ENCODE assay signal across 31 cellular contexts in the genomic region with DNA sequence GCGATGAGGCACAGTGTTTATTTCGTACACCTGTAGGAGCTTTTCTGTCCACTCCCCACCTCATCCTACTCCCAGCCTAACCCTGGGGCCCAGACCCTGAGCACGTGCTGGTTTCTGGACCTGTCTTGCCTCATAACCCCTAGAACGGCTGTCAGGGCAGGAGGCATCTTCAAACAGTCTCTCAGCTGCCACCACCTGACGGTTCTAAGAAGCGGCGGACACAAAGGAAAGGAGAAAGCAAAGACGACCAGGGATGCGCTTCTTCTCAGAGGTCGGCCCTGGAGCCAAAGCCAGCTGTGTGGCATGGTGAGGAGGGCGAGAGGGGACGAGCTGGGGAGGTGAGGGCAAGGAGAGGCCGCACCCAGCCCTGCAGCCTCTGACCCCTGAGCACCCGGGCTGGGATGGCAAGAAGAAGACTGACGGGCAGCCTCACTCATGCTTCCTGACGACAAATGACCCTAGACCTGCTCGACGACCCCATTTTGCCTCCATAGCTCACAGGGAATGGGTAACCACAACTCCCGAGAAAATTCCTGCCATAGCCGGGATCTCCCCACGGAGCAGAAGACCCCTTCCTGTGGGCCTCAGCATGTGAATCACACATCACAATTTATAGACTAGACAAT.
A peak's percentile ranks its signal among the peaks of the same experiment; 100 is the strongest.
DNase-seq lines count a peak whose midpoint lies in the region; TF ChIP-seq lines count a peak whose summit lies in the region.
"Had no signal": no experiment of that assay in that cellular context is flagged by ENCODE, and none has a peak within 500 bp of the region (broad histone marks: within the 10 kb centered on the region; RNA-seq: fewer than 3 reads in every experiment).

No MANE protein-coding gene starts in this region.

- no peak overlapping the region for H3K4me2 ChIP-seq in OCI-LY7 (ENCODE audit: low read length)
- H3K4me2 ChIP-seq in MM.1S (ENCODE audit: low read depth, low read length) = no peak overlapping the region
- H3K4me2 ChIP-seq: smooth muscle cell had no signal

- H2AFZ ChIP-seq in OCI-LY7 (ENCODE audit: low read length) = no peak overlapping the region
- no peak overlapping the region for H2AFZ ChIP-seq in MM.1S (ENCODE audit: low read length)

- H3K36me3 ChIP-seq in OCI-LY7 (ENCODE audit: insufficient read depth, low read length) (peaks cover 3% of the 10 kb centered on the region; the same call in 1 of the 2 replicates), esophagus muscularis mucosa (peaks cover 0 to 32% (median 3%) of the 10 kb centered on the region in 4 donors), MM.1S (replicated peaks; ENCODE audit: insufficient read depth, low read length) (no peaks in the 10 kb centered on the region)
- H3K36me3 ChIP-seq: ovary, WERI-Rb-1 had no signal

- H3K9me3 Mint-ChIP-seq in osteocyte (ENCODE audit: unreplicated experiment) = no peaks in the 10 kb centered on the region
- H3K9me3 Mint-ChIP-seq: activated CD4-positive, alpha-beta T cell treated with anti-CD3 and anti-CD28 coated beads, Interleukin-2, amount 10 ng/mL, durations not matched to agents 24 days and 14 days; activated T-cell treated with anti-CD3 and anti-CD28 coated beads, Interleukin-2, amount 50 U/mL, for 4 hours; CD8-positive, alpha-beta memory T cell; dendritic cell treated with granulocyte-macrophage colony-stimulating factor and Interleukin-4, amounts not matched to agents 40 ng/mL and 50 ng/mL, for 4 days; natural killer cell had no signal

- no peaks in the 10 kb centered on the region for H3K4me1 ChIP-seq in OCI-LY7 (ENCODE audit: insufficient read depth, low read length, poor library complexity, severe bottlenecking)
- H3K4me1 ChIP-seq in esophagus muscularis mucosa = no peaks in the 10 kb centered on the region
- no peaks in the 10 kb centered on the region for H3K4me1 ChIP-seq in MM.1S (ENCODE audit: low read length)
- H3K4me1 ChIP-seq: BE2C, esophagus squamous epithelium, foreskin keratinocyte, SJSA1 had no signal

- peaks cover 4% of the 10 kb centered on the region for H3K36me3 Mint-ChIP-seq in osteocyte (ENCODE audit: unreplicated experiment)
- H3K36me3 Mint-ChIP-seq: natural killer cell had no signal

- no peak overlapping the region for H3K27ac Mint-ChIP-seq in osteocyte (ENCODE audit: unreplicated experiment)
- H3K27ac Mint-ChIP-seq: activated CD4-positive, alpha-beta T cell treated with anti-CD3 and anti-CD28 coated beads, Interleukin-2, amount 10 ng/mL, durations not matched to agents 24 days and 14 days; CD8-positive, alpha-beta memory T cell; dendritic cell treated with granulocyte-macrophage colony-stimulating factor and Interleukin-4, amounts not matched to agents 40 ng/mL and 50 ng/mL, for 4 days; natural killer cell had no signal

- BruUV-seq in OCI-LY7 (replicated peaks; lab: Mats Ljungman, UMichigan) = no TSS peak

- H3K27ac ChIP-seq in OCI-LY7 (ENCODE audit: low read depth, low read length, poor library complexity, severe bottlenecking) (no peak overlapping the region), esophagus muscularis mucosa (replicated peaks in 1 of 4) (no peak overlapping the region), MM.1S (ENCODE audit: low read length) (no peak overlapping the region)
- H3K27ac ChIP-seq: esophagus squamous epithelium, foreskin keratinocyte, heart left ventricle, ovary, SJSA1, WERI-Rb-1 had no signal

- H3K79me2 ChIP-seq in OCI-LY7 (ENCODE audit: insufficient read depth, low read depth, low read length) (no peaks in the 10 kb centered on the region), MM.1S (ENCODE audit: low read length) (no peaks in the 10 kb centered on the region)

- WGBS in esophagus muscularis mucosa = 79% methylated on average over 18 of the region's 21 CpGs

- H4K20me1 ChIP-seq in OCI-LY7 (ENCODE audit: insufficient read depth, low read length) (no peaks in the 10 kb centered on the region), MM.1S (ENCODE audit: insufficient read depth, low read length) (no peaks in the 10 kb centered on the region)

- H3K4me3 ChIP-seq in OCI-LY7 (ENCODE audit: low read depth, low read length, poor library complexity, severe bottlenecking) = no peak overlapping the region
- no peak overlapping the region for H3K4me3 ChIP-seq in esophagus muscularis mucosa
- H3K4me3 ChIP-seq in MM.1S (ENCODE audit: low read length) = no peak overlapping the region
- H3K4me3 ChIP-seq: esophagus squamous epithelium, heart left ventricle, lung, ovary, SJSA1, smooth muscle cell had no signal

- TF ChIP-seq EP300 in esophagus muscularis mucosa (IDR thresholded peaks at IDR 0.05) = no peak

- no peak overlapping the region for H3K4me3 Mint-ChIP-seq in osteocyte (ENCODE audit: unreplicated experiment)
- H3K4me3 Mint-ChIP-seq: activated CD4-positive, alpha-beta T cell treated with anti-CD3 and anti-CD28 coated beads, Interleukin-2, amount 10 ng/mL, durations not matched to agents 24 days and 14 days; activated T-cell treated with anti-CD3 and anti-CD28 coated beads, Interleukin-2, amount 50 U/mL, for 4 hours; dendritic cell treated with granulocyte-macrophage colony-stimulating factor and Interleukin-4, amounts not matched to agents 40 ng/mL and 50 ng/mL, for 4 days; natural killer cell had no signal

- no peak for TF ChIP-seq POLR2A in esophagus muscularis mucosa (IDR thresholded peaks at IDR 0.05; ENCODE audit: low read depth)

- DNase-seq in EH (ENCODE audit: low read depth) (peak; percentile 14), OCI-LY7 (ENCODE audit: low spot score) (peak; percentile 5), esophagus muscularis mucosa (ENCODE audit: extremely low spot score) (peak; percentile 55), osteocyte (ENCODE audit: extremely low spot score, unreplicated experiment) (peak; percentile 78), AG08395 (ENCODE audit: low spot score) (no peak), OCI-M1 (lab: John Stamatoyannopoulos, UW) (no peak), MM.1S (no peak), EL (no peak)
- DNase-seq: activated CD4-positive, alpha-beta T cell treated with anti-CD3 and anti-CD28 coated beads, Interleukin-2, amount 10 ng/mL, durations not matched to agents 24 days and 14 days; activated gamma-delta T cell; activated T-cell treated with anti-CD3 and anti-CD28 coated beads, Interleukin-2, amount 50 U/mL, for 4 hours; BE2C; CD8-positive, alpha-beta memory T cell; central memory CD4-positive, alpha-beta T cell; esophagus squamous epithelium; foreskin keratinocyte; heart left ventricle; Karpas-422; kidney glomerular epithelial cell; natural killer cell; NCI-H1417 treated with DMSO at 0.1 percent for 48 hours; NCI-H2029 treated with DMSO at 0.1 percent for 48 hours; ovary; stimulated activated CD4-positive, alpha-beta T cell treated with anti-CD3 and anti-CD28 coated beads, Interleukin-1b, Interleukin-23, amount 100 ng/mL, for 48 hours; stimulated activated naive CD8-positive, alpha-beta T cell treated with anti-CD3 and anti-CD28 coated beads, Interleukin-15, Interleukin-2, amounts not matched to agents 100 U/mL and 50 U/mL, for 24 hours; T1000; WERI-Rb-1 had no signal

- intact Hi-C loops in OCI-LY7 (cut with micrococcal nuclease; ENCODE audit: unreplicated experiment) (no loop called here), esophagus muscularis mucosa (cut with DNase I) (no loop called here)

- no peaks in the 10 kb centered on the region for H3K27me3 ChIP-seq in esophagus muscularis mucosa
- no peaks in the 10 kb centered on the region for H3K27me3 ChIP-seq in MM.1S (replicated peaks; ENCODE audit: insufficient read depth, low read length)
- H3K27me3 ChIP-seq: BE2C, esophagus squamous epithelium, foreskin keratinocyte, heart left ventricle, ovary, SJSA1 had no signal

- H3K9me2 ChIP-seq in OCI-LY7 (ENCODE audit: insufficient read depth, low read length) = no peaks in the 10 kb centered on the region
- H3K9me2 ChIP-seq in MM.1S (replicated peaks; ENCODE audit: insufficient read depth, low read length) = no peaks in the 10 kb centered on the region

- POLR2A ChIA-PET in OCI-LY7 (lab: Charles Lee) = no interaction called here

- H3K27me3 Mint-ChIP-seq in osteocyte (ENCODE audit: unreplicated experiment) = no peaks in the 10 kb centered on the region
- H3K27me3 Mint-ChIP-seq: activated CD4-positive, alpha-beta T cell treated with anti-CD3 and anti-CD28 coated beads, Interleukin-2, amount 10 ng/mL, durations not matched to agents 24 days and 14 days; CD8-positive, alpha-beta memory T cell; dendritic cell treated with granulocyte-macrophage colony-stimulating factor and Interleukin-4, amounts not matched to agents 40 ng/mL and 50 ng/mL, for 4 days had no signal

- H3K9me3 ChIP-seq in OCI-LY7 (ENCODE audit: low read length) (no peaks in the 10 kb centered on the region), esophagus muscularis mucosa (no peaks in the 10 kb centered on the region), MM.1S (replicated peaks; ENCODE audit: insufficient read depth, low read length) (no peaks in the 10 kb centered on the region)
- H3K9me3 ChIP-seq: BE2C, esophagus squamous epithelium, heart left ventricle, ovary, SJSA1 had no signal

- no peaks in the 10 kb centered on the region for H3K4me1 Mint-ChIP-seq in osteocyte (ENCODE audit: unreplicated experiment)
- H3K4me1 Mint-ChIP-seq: activated CD4-positive, alpha-beta T cell treated with anti-CD3 and anti-CD28 coated beads, Interleukin-2, amount 10 ng/mL, durations not matched to agents 24 days and 14 days; CD8-positive, alpha-beta memory T cell; natural killer cell had no signal

- no peak overlapping the region for H3K9ac ChIP-seq in MM.1S (ENCODE audit: low read length)

- CTCF ChIA-PET in OCI-LY7 (lab: Charles Lee; ENCODE audit: unreplicated experiment) = no interaction called here

- no peaks in the 10 kb centered on the region for H3F3A ChIP-seq in MM.1S (ENCODE audit: insufficient read depth, low read length)

- TF ChIP-seq CTCF in OCI-LY7 (conservative IDR thresholded peaks at IDR 0.05; ENCODE audit: low read length) (no peak), esophagus muscularis mucosa (IDR thresholded peaks at IDR 0.05) (no peak), osteocyte (IDR thresholded peaks at IDR 0.05) (no peak), MM.1S (IDR thresholded peaks at IDR 0.05; ENCODE audit: low read length) (no peak)

Comparison
In these comparisons a context has a peak if more than half of its experiments do, and no peak if none do; other contexts are left out.
1. DNase-seq: peak in EH (single experiment), OCI-LY7 (single experiment), esophagus muscularis mucosa (single experiment) and osteocyte (single experiment); none in AG08395 (single experiment), OCI-M1 (single experiment), MM.1S (single experiment) and EL (single experiment).